In genomic region chr18:49491857-49492693, GRCh38 we compare ENCODE assay signal across 8 cellular contexts. TPM values are rescaled to one million over a fixed set of nuclear protein-coding genes. Genes with fewer than 3 reads are reported as not detected.
DNase-seq lines count a peak whose midpoint lies in the region; ATAC-seq and TF ChIP-seq lines count a peak whose summit lies in the region.

RPL17 (minus strand) TSS chr18:49492465.

- H3K36me3 ChIP-seq in A673 (ENCODE audit: insufficient read depth, low read length, poor library complexity, severe bottlenecking) = peaks cover 42% of the 10 kb centered on the region

- intact Hi-C loops in A673 (cut with micrococcal nuclease; ENCODE audit: unreplicated experiment) = no loop called here

- ATAC-seq in GM18870 (IDR thresholded peaks at IDR 0.05; ENCODE audit: unreplicated experiment) (peak; percentile 61), HG03196 (IDR thresholded peaks at IDR 0.05; ENCODE audit: unreplicated experiment) (peak; percentile 87)

- peak within 1 kb of the TSS; percentile 97 for H3K27ac ChIP-seq in A673 (ENCODE audit: low read depth, low read length, poor library complexity, severe bottlenecking)

- DNase-seq in A673 (ENCODE audit: low spot score) = peak; percentile 99
- peak; percentile 99 for DNase-seq in NCI-H345 treated with DMSO at 0.1 percent for 48 hours (lab: John Stamatoyannopoulos, UW; ENCODE audit: unreplicated experiment)
- peak; percentile 57 to 68 (median 66) for DNase-seq in activated CD4-positive, CD25-positive, alpha-beta regulatory T cell (lab: John Stamatoyannopoulos, UW)
- DNase-seq in central memory CD4-positive, alpha-beta T cell = peak; percentile 92
- peak; percentile 99 for DNase-seq in iris pigment epithelial cell (ENCODE audit: low read depth)
- peak; percentile 70 to 76 for DNase-seq in stimulated activated CD4-positive, alpha-beta T cell treated with anti-CD3 and anti-CD28 coated beads, Interleukin-12 subunit alpha, Interleukin-12 subunit beta, amount 100 ng/mL, for 24 hours (ENCODE audit: low read depth in 2 of 2)

- H3K4me3 ChIP-seq in A673 (ENCODE audit: low read depth, low read length, poor library complexity, severe bottlenecking) = peak within 1 kb of the TSS; percentile 98

- H3K4me1 ChIP-seq in A673 (ENCODE audit: insufficient read depth, low read length, poor library complexity, severe bottlenecking) = peaks cover 34% of the 10 kb centered on the region

- H3K9me3 ChIP-seq in A673 (ENCODE audit: low read depth, low read length, poor library complexity, severe bottlenecking) = no peaks in the 10 kb centered on the region

- CTCF ChIA-PET in A673 (lab: Charles Lee) = no interaction called here

- no peak for TF ChIP-seq CTCF in A673 (conservative IDR thresholded peaks at IDR 0.05; ENCODE audit: low read depth, low read length)

- BruUV-seq in A673 (replicated peaks; lab: Mats Ljungman, UMichigan) = no TSS peak

- no peaks in the 10 kb centered on the region for H3K27me3 ChIP-seq in A673 (replicated peaks; ENCODE audit: insufficient read depth, low read depth, low read length, poor library complexity)

- POLR2A ChIA-PET in A673 (lab: Charles Lee; ENCODE audit: low non-redundant PET) = no interaction called here

RNA-seq across cellular contexts. Expression of gene RPL17, which starts in this region (rescaled TPM):
- 1,734 and 1,770 TPM in 2 replicates for total RNA-seq in A673 (2021)

Comparison
In these comparisons a context has a peak if more than half of its experiments do, and no peak if none do; other contexts are left out.
1. Peak in every context shown above with its lines: DNase-seq, ATAC-seq, H3K4me3 ChIP-seq and H3K27ac ChIP-seq.